In genomic region chr4:72215198-72215597, GRCh38 we compare ENCODE assay signal across 26 cellular contexts.
"Had no signal": no experiment of that assay in that cellular context is flagged by ENCODE, and none has a peak within 500 bp of the region (broad histone marks: within the 10 kb centered on the region; RNA-seq: fewer than 3 reads in every experiment).

No MANE protein-coding gene starts in this region.

- H3K27ac ChIP-seq: heart right ventricle, hepatocyte, left lung, neutrophil, ovary, right atrium auricular region, sigmoid colon, spleen, stomach, testis, thyroid gland, transverse colon, upper lobe of right lung, uterus had no signal

- H3K4me3 ChIP-seq: heart right ventricle, hepatocyte, left lung, lung, mucosa of descending colon, ovary, right atrium auricular region, sigmoid colon, spleen, stomach, testis, thyroid gland, transverse colon, upper lobe of right lung, uterus had no signal

- ATAC-seq: left colon; left lung; mucosa of descending colon; naive thymus-derived CD4-positive, alpha-beta T cell; natural killer cell treated with Interleukin-12 subunit alpha and Interleukin-12 subunit beta and Interleukin-15 and Interleukin-18, amount 100 ng/mL, for 72 hours had no signal

- H3K4me2 ChIP-seq: hepatocyte had no signal

- H3K27me3 ChIP-seq: heart right ventricle, hepatocyte, left lung, neutrophil, ovary, right atrium auricular region, sigmoid colon, spleen, stomach, testis, thyroid gland, transverse colon, upper lobe of right lung, uterus had no signal

- DNase-seq: glutamatergic neuron; heart right ventricle; left colon; mesendoderm; midbrain; mucosa of descending colon; naive thymus-derived CD4-positive, alpha-beta T cell; occipital lobe; ovary; sigmoid colon; small intestine; spleen; stimulated activated CD4-positive, alpha-beta T cell treated with anti-CD3 and anti-CD28 coated beads, Interleukin-4, amount 100 ng/mL, for 24 hours; stimulated activated naive CD4-positive, alpha-beta T cell; stomach; testis; thyroid gland; transverse colon; upper lobe of right lung; uterus had no signal

- H3K79me2 ChIP-seq: hepatocyte had no signal

- H2AFZ ChIP-seq: hepatocyte had no signal

- H3K4me1 ChIP-seq: heart right ventricle, left lung, right atrium auricular region, sigmoid colon, spleen, stomach, testis, thyroid gland, transverse colon, upper lobe of right lung, uterus had no signal

- H3K9me3 ChIP-seq: mucosa of descending colon, neutrophil, ovary, right atrium auricular region, sigmoid colon, testis, thyroid gland, transverse colon, upper lobe of right lung, uterus had no signal

- H3K36me3 ChIP-seq: heart right ventricle, left lung, neutrophil, ovary, right atrium auricular region, sigmoid colon, spleen, stomach, thyroid gland, transverse colon, upper lobe of right lung, uterus had no signal
